ENCODE assay signal across 23 cellular contexts in genomic region chr4:139011220-139011950, GRCh38. TPM values are rescaled to one million over a fixed set of nuclear protein-coding genes. Genes with fewer than 3 reads are reported as not detected.
DNase-seq lines count a peak whose midpoint lies in the region; ATAC-seq and TF ChIP-seq lines count a peak whose summit lies in the region.
"Had no signal": no experiment of that assay in that cellular context is flagged by ENCODE, and none has a peak within 500 bp of the region (broad histone marks: within the 10 kb centered on the region; RNA-seq: fewer than 3 reads in every experiment).

No MANE protein-coding gene starts in this region.

- H3K36me3 ChIP-seq in Peyer's patch (no peaks in the 10 kb centered on the region), hepatocyte (replicated peaks; ENCODE audit: insufficient read depth, low read depth) (no peaks in the 10 kb centered on the region), MM.1S (replicated peaks; ENCODE audit: insufficient read depth, low read length) (no peaks in the 10 kb centered on the region)
- H3K36me3 ChIP-seq: MG63 had no signal

- peaks cover 4% of the 10 kb centered on the region for H3K9me3 Mint-ChIP-seq in type B pancreatic cell
- H3K9me3 Mint-ChIP-seq in activated T-helper 17 cell treated with anti-CD3 and anti-CD28 coated beads, Interleukin-2, amount 50 U/mL, for 72 hours = no peaks in the 10 kb centered on the region
- H3K9me3 Mint-ChIP-seq: CD4-positive, alpha-beta memory T cell had no signal

- H3K27ac ChIP-seq in Peyer's patch (peak overlapping the region in 3 of 4 donors; percentile 58 to 85 (median 74)), hepatocyte (peak overlapping the region; percentile 67), MM.1S (ENCODE audit: low read length) (no peak overlapping the region)
- H3K27ac ChIP-seq: BLaER1 treated with 17β-estradiol and CSF1 and Interleukin-3, amounts not matched to agents 10 nM and 100 nM; SJSA1 had no signal

- H3K27me3 ChIP-seq in Peyer's patch (no peaks in the 10 kb centered on the region), hepatocyte (no peaks in the 10 kb centered on the region), MM.1S (replicated peaks; ENCODE audit: insufficient read depth, low read length) (no peaks in the 10 kb centered on the region)
- H3K27me3 ChIP-seq: BLaER1 treated with 17β-estradiol and CSF1 and Interleukin-3, amounts not matched to agents 10 nM and 100 nM; MG63; SJSA1 had no signal

- H4K20me1 ChIP-seq in hepatocyte (ENCODE audit: insufficient read depth, poor library complexity, severe bottlenecking) (no peaks in the 10 kb centered on the region), MM.1S (ENCODE audit: insufficient read depth, low read length) (no peaks in the 10 kb centered on the region)

- H2AFZ ChIP-seq in hepatocyte (no peak overlapping the region), MM.1S (ENCODE audit: low read length) (no peak overlapping the region)

- H3K4me3 ChIP-seq in Peyer's patch = no peak overlapping the region
- H3K4me3 ChIP-seq in hepatocyte = no peak overlapping the region
- no peak overlapping the region for H3K4me3 ChIP-seq in MM.1S (ENCODE audit: low read length)
- H3K4me3 ChIP-seq: BLaER1 treated with 17β-estradiol and CSF1 and Interleukin-3, amounts not matched to agents 10 nM and 100 nM; MG63; SJSA1 had no signal

- H3K36me3 Mint-ChIP-seq in type B pancreatic cell = no peaks in the 10 kb centered on the region
- peaks cover 4% of the 10 kb centered on the region for H3K36me3 Mint-ChIP-seq in activated T-helper 17 cell treated with anti-CD3 and anti-CD28 coated beads, Interleukin-2, amount 50 U/mL, for 72 hours (ENCODE audit: low read depth)

- H3K9ac ChIP-seq in MM.1S (ENCODE audit: low read length) = no peak overlapping the region
- H3K9ac ChIP-seq: BLaER1 treated with 17β-estradiol and CSF1 and Interleukin-3, amounts not matched to agents 10 nM and 100 nM had no signal

- peak overlapping the region; percentile 39 for H3K27ac Mint-ChIP-seq in type B pancreatic cell
- no peak overlapping the region for H3K27ac Mint-ChIP-seq in activated T-helper 17 cell treated with anti-CD3 and anti-CD28 coated beads, Interleukin-2, amount 50 U/mL, for 72 hours

- no peak for TF ChIP-seq CTCF in Peyer's patch (IDR thresholded peaks at IDR 0.05)
- no peak for TF ChIP-seq CTCF in hepatocyte (IDR thresholded peaks at IDR 0.05; ENCODE audit: poor library complexity)
- TF ChIP-seq CTCF in type B pancreatic cell (conservative IDR thresholded peaks at IDR 0.05) = no peak
- TF ChIP-seq CTCF in MM.1S (IDR thresholded peaks at IDR 0.05; ENCODE audit: low read length) = no peak

- H3K4me3 Mint-ChIP-seq in type B pancreatic cell = peak overlapping the region; percentile 17
- no peak overlapping the region for H3K4me3 Mint-ChIP-seq in activated T-helper 17 cell treated with anti-CD3 and anti-CD28 coated beads, Interleukin-2, amount 50 U/mL, for 72 hours
- H3K4me3 Mint-ChIP-seq: CD4-positive, alpha-beta memory T cell had no signal

- DNase-seq in Peyer's patch = peak in 2 of 3 donors; percentile 80 to 90
- peak; percentile 46 for DNase-seq in hepatocyte (ENCODE audit: low spot score)
- DNase-seq in mucosa of gallbladder (ENCODE audit: low spot score) = peak; percentile 58
- DNase-seq in type B pancreatic cell (ENCODE audit: extremely low spot score, unreplicated experiment) = no peak
- no peak for DNase-seq in HuH-7.5 (ENCODE audit: low spot score)
- no peak for DNase-seq in MM.1S
- DNase-seq: ACHN; CD4-positive, alpha-beta memory T cell; GDM1; GOT3; Kasumi-1; MG63; NCI-H1048; NCI-H1417 treated with DMSO at 0.1 percent for 48 hours; NCI-H187; NCI-H2107; NCI-H446 treated with DMSO at 0.1 percent for 48 hours; NCI-H526 treated with DMSO at 0.1 percent for 48 hours; OCI-M1 had no signal

- ATAC-seq in activated T-helper 17 cell treated with anti-CD3 and anti-CD28 coated beads, Interleukin-2, amount 50 U/mL, for 72 hours (replicated peaks) = no peak
- ATAC-seq: Right ventricle myocardium inferior had no signal

- no peaks in the 10 kb centered on the region for H3K27me3 Mint-ChIP-seq in type B pancreatic cell
- no peaks in the 10 kb centered on the region for H3K27me3 Mint-ChIP-seq in activated T-helper 17 cell treated with anti-CD3 and anti-CD28 coated beads, Interleukin-2, amount 50 U/mL, for 72 hours
- H3K27me3 Mint-ChIP-seq: CD4-positive, alpha-beta memory T cell had no signal

- peaks cover 17% of the 10 kb centered on the region for H3K4me1 Mint-ChIP-seq in type B pancreatic cell (ENCODE audit: unreplicated experiment)
- peaks cover 15% of the 10 kb centered on the region for H3K4me1 Mint-ChIP-seq in activated T-helper 17 cell treated with anti-CD3 and anti-CD28 coated beads, Interleukin-2, amount 50 U/mL, for 72 hours

- H3K9me3 ChIP-seq in Peyer's patch (peaks cover 0 to 4% (median 0%) of the 10 kb centered on the region in 4 donors), hepatocyte (ENCODE audit: low read depth) (no peaks in the 10 kb centered on the region), MM.1S (replicated peaks; ENCODE audit: insufficient read depth, low read length) (no peaks in the 10 kb centered on the region)
- H3K9me3 ChIP-seq: MG63 had no signal

- H3K4me2 ChIP-seq in hepatocyte = no peak overlapping the region
- H3K4me2 ChIP-seq in MM.1S (ENCODE audit: low read depth, low read length) = no peak overlapping the region
- H3K4me2 ChIP-seq: BLaER1 treated with 17β-estradiol and CSF1 and Interleukin-3, amounts not matched to agents 10 nM and 100 nM had no signal

- H3K9me2 ChIP-seq in hepatocyte (replicated peaks; ENCODE audit: insufficient read depth) = no peaks in the 10 kb centered on the region
- no peaks in the 10 kb centered on the region for H3K9me2 ChIP-seq in MM.1S (replicated peaks; ENCODE audit: insufficient read depth, low read length)

- TF ChIP-seq POLR2A in Peyer's patch (IDR thresholded peaks at IDR 0.05) = peak in 1 of 2 donors; percentile 64

- H3K4me1 ChIP-seq in Peyer's patch (peaks cover 0 to 20% (median 6%) of the 10 kb centered on the region in 4 donors), hepatocyte (ENCODE audit: insufficient read depth) (peaks cover 9% of the 10 kb centered on the region), MM.1S (ENCODE audit: low read length) (peaks cover 13% of the 10 kb centered on the region)

- H3F3A ChIP-seq in MM.1S (ENCODE audit: insufficient read depth, low read length) = peaks cover 4% of the 10 kb centered on the region

- H3K79me2 ChIP-seq in hepatocyte = peaks cover 3% of the 10 kb centered on the region
- peaks cover 4% of the 10 kb centered on the region; the same call in 1 of the 2 replicates for H3K79me2 ChIP-seq in MM.1S (ENCODE audit: low read length)

- 81% methylated on average over 16 of the region's 16 CpGs for WGBS in hepatocyte (ENCODE audit: low lambda C conversion rate, missing lambda C conversion rate)

RNA-seq across cellular contexts. Expression of gene NOCT, which starts 4.2 kb away (rescaled TPM):
- total RNA-seq in Peyer's patch (10 to 100 TPM in 2 of 4 donors, 1 to 10 TPM in 2; 5.4 to 26.4 (median 11.0) TPM), hepatocyte (18.2 and 20.8 TPM in 2 replicates), mucosa of gallbladder (3.8 TPM), type B pancreatic cell (ENCODE audit: low replicate concordance) (9.2 and 13.6 TPM in 2 replicates)
- 8.8 and 9.9 TPM in 2 replicates for polyA plus RNA-seq in hepatocyte
- 10 to 100 TPM; 12.4 to 18.7 TPM for total RNA-seq in activated T-helper 17 cell treated with anti-CD3 and anti-CD28 coated beads, Interleukin-2, amount 50 U/mL, for 72 hours

Comparison
In these comparisons a context has a peak if more than half of its experiments do, and no peak if none do; other contexts are left out.
1. DNase-seq: peak in Peyer's patch (2 of 3), hepatocyte (single experiment) and mucosa of gallbladder (single experiment); none in type B pancreatic cell (single experiment), HuH-7.5 (single experiment) and MM.1S (single experiment).